Comparison of ENCODE assay signal across 11 cellular contexts in genomic region chr5:131386779-131387178, GRCh38.
DNase-seq lines count a peak whose midpoint lies in the region; ATAC-seq and TF ChIP-seq lines count a peak whose summit lies in the region.
"Had no signal": no experiment of that assay in that cellular context is flagged by ENCODE, and none has a peak within 500 bp of the region (broad histone marks: within the 10 kb centered on the region; RNA-seq: fewer than 3 reads in every experiment).

No MANE protein-coding gene starts in this region.

- H3K9me3 ChIP-seq in CD4-positive, alpha-beta T cell (ENCODE audit: control insufficient read depth, low read length) = no peaks in the 10 kb centered on the region
- H3K9me3 ChIP-seq in left lung (no peaks in the 10 kb centered on the region), prostate gland (no peaks in the 10 kb centered on the region)

- H3K4me3 Mint-ChIP-seq in CD4-positive, alpha-beta T cell = no peak overlapping the region
- H3K4me3 Mint-ChIP-seq in activated T-helper 17 cell treated with anti-CD3 and anti-CD28 coated beads, Interleukin-2, amount 50 U/mL, for 72 hours = peak overlapping the region; percentile 81

- H3K9me3 Mint-ChIP-seq in CD4-positive, alpha-beta T cell = no peaks in the 10 kb centered on the region
- peaks cover 1% of the 10 kb centered on the region for H3K9me3 Mint-ChIP-seq in activated T-helper 17 cell treated with anti-CD3 and anti-CD28 coated beads, Interleukin-2, amount 50 U/mL, for 72 hours

- H3K4me1 ChIP-seq in left lung = peaks cover 0 to 28% of the 10 kb centered on the region in 2 donors
- H3K4me1 ChIP-seq in prostate gland (replicated peaks) = no peaks in the 10 kb centered on the region

- H3K4me3 ChIP-seq in left lung (no peak overlapping the region), prostate gland (no peak overlapping the region)
- H3K4me3 ChIP-seq: lung had no signal

- peaks cover 86% of the 10 kb centered on the region for H3K36me3 Mint-ChIP-seq in CD4-positive, alpha-beta T cell (ENCODE audit: low read depth)
- peaks cover 100% of the 10 kb centered on the region for H3K36me3 Mint-ChIP-seq in activated T-helper 17 cell treated with anti-CD3 and anti-CD28 coated beads, Interleukin-2, amount 50 U/mL, for 72 hours (ENCODE audit: low read depth)

- no peaks in the 10 kb centered on the region for H3K27me3 Mint-ChIP-seq in CD4-positive, alpha-beta T cell
- no peaks in the 10 kb centered on the region for H3K27me3 Mint-ChIP-seq in activated T-helper 17 cell treated with anti-CD3 and anti-CD28 coated beads, Interleukin-2, amount 50 U/mL, for 72 hours

- intact Hi-C loops in CD4-positive, alpha-beta T cell (cut with DNase I, micrococcal nuclease) = no loop called here
- intact Hi-C loops in left lung (cut with DNase I) (loop anchor here in 1 of 2 donors (5.0 kb wide), 1 partner anchor 214 kb away; the partner anchor contains the start of gene LYRM7), prostate gland (cut with DNase I) (no loop called here)

- POLR2A ChIA-PET in CD4-positive, alpha-beta T cell (lab: Charles Lee) = interaction anchor here (0.6 to 1.4 kb wide), 3 partner anchors 21 to 122 kb away, joined by 3 to 5 read pairs (median 3); partner anchors contain the start of gene CDC42SE2
- POLR2A ChIA-PET in HEK293T (lab: Yijun Ruan, JAX) = no interaction called here

- TF ChIP-seq POLR2A in prostate gland (IDR thresholded peaks at IDR 0.05) = no peak

- 15% methylated on average over 4 of the region's 4 CpGs for WGBS in prostate gland

- H3K27ac Mint-ChIP-seq in CD4-positive, alpha-beta T cell = peak overlapping the region; percentile 97
- peak overlapping the region; percentile 96 for H3K27ac Mint-ChIP-seq in activated T-helper 17 cell treated with anti-CD3 and anti-CD28 coated beads, Interleukin-2, amount 50 U/mL, for 72 hours

- no peak for TF ChIP-seq CTCF in CD4-positive, alpha-beta T cell (IDR thresholded peaks at IDR 0.05)
- TF ChIP-seq CTCF in left lung (IDR thresholded peaks at IDR 0.05) (no peak), prostate gland (IDR thresholded peaks at IDR 0.05) (no peak)

- CTCF ChIA-PET in CD4-positive, alpha-beta T cell (lab: Charles Lee) = no interaction called here
- CTCF ChIA-PET in HEK293T (lab: Yijun Ruan, JAX) = no interaction called here

- no peak overlapping the region for H3K27ac ChIP-seq in CD4-positive, alpha-beta T cell (ENCODE audit: low read depth, low read length)
- H3K27ac ChIP-seq in left lung (peak overlapping the region; percentile 1 to 31), prostate gland (peak overlapping the region in 1 of 2 donors; percentile 6)

- no peak for ATAC-seq in CD4-positive, alpha-beta T cell (ENCODE audit: poor library complexity)
- no peak for ATAC-seq in activated T-helper 17 cell treated with anti-CD3 and anti-CD28 coated beads, Interleukin-2, amount 50 U/mL, for 72 hours (replicated peaks)
- peak; percentile 22 for ATAC-seq in left lung
- ATAC-seq in HG02885 (IDR thresholded peaks at IDR 0.05; ENCODE audit: poor library complexity, unreplicated experiment) = no peak

- no peaks in the 10 kb centered on the region for H3K27me3 ChIP-seq in CD4-positive, alpha-beta T cell (ENCODE audit: control insufficient read depth, insufficient read depth, low read length)
- H3K27me3 ChIP-seq in left lung = no peaks in the 10 kb centered on the region
- H3K27me3 ChIP-seq in prostate gland (replicated peaks; ENCODE audit: insufficient read depth) = no peaks in the 10 kb centered on the region

- DNase-seq in CD4-positive, alpha-beta T cell = no peak
- DNase-seq in HEK293T (ENCODE audit: extremely low spot score) (peak; percentile 23), left lung (no peak), prostate gland (ENCODE audit: low spot score) (no peak), HK-2 (ENCODE audit: unreplicated experiment) (no peak), SKM-1 (lab: John Stamatoyannopoulos, UW; ENCODE audit: unreplicated experiment) (no peak)
- DNase-seq: activated CD4-positive, CD25-positive, alpha-beta regulatory T cell; NCI-H187 had no signal

- H3K36me3 ChIP-seq in left lung (peaks cover 0 to 59% of the 10 kb centered on the region in 2 donors), prostate gland (no peaks in the 10 kb centered on the region)

- peaks cover 88% of the 10 kb centered on the region for H3K4me1 Mint-ChIP-seq in CD4-positive, alpha-beta T cell (ENCODE audit: low read depth)
- H3K4me1 Mint-ChIP-seq in activated T-helper 17 cell treated with anti-CD3 and anti-CD28 coated beads, Interleukin-2, amount 50 U/mL, for 72 hours = peaks cover 56% of the 10 kb centered on the region

TF ChIP-seq in HEK293T, 16 proteins besides CTCF, POLR2A, EP300 and RAD21:
- TF ChIP-seq TARDBP (IDR thresholded peaks at IDR 0.05) = no peak
- TF ChIP-seq ARNT (IDR thresholded peaks at IDR 0.05) = no peak
- no peak for TF ChIP-seq FOXM1 (IDR thresholded peaks at IDR 0.05; ENCODE audit: borderline replicate concordance)
- TF ChIP-seq ZNF384 (IDR thresholded peaks at IDR 0.05) = no peak
